8 cellular contexts compared by ENCODE assay signal in genomic region chr16:47144559-47144877, GRCh38. TPM values are rescaled to one million over a fixed set of nuclear protein-coding genes. Genes with fewer than 3 reads are reported as not detected.
DNase-seq lines count a peak whose midpoint lies in the region; ATAC-seq and TF ChIP-seq lines count a peak whose summit lies in the region.

No MANE protein-coding gene starts in this region.

- no peaks in the 10 kb centered on the region for H3K27me3 Mint-ChIP-seq in stimulated activated memory B cell treated with anti-CD40 and anti-IgM and Interleukin-4, amounts not matched to agents 10 μg/mL and 1 μg/mL and 100 μg/mL, for 72 hours

- peak overlapping the region; percentile 71 for H2AFZ ChIP-seq in hepatocyte

- H3K4me1 ChIP-seq in hepatocyte (ENCODE audit: insufficient read depth) = no peaks in the 10 kb centered on the region

- peak overlapping the region; percentile 84 for H3K4me2 ChIP-seq in hepatocyte

- no peak for ATAC-seq in stimulated activated memory B cell treated with anti-CD40 and anti-IgM and Interleukin-4, amounts not matched to agents 10 μg/mL and 1 μg/mL and 100 μg/mL, for 72 hours

- H3K4me1 Mint-ChIP-seq in stimulated activated memory B cell treated with anti-CD40 and anti-IgM and Interleukin-4, amounts not matched to agents 10 μg/mL and 1 μg/mL and 100 μg/mL, for 72 hours = peaks cover 20% of the 10 kb centered on the region

- peak; percentile 77 for DNase-seq in DMS53 (lab: John Stamatoyannopoulos, UW)
- DNase-seq in DMS53 treated with DMSO at 0.1 percent for 48 hours (lab: John Stamatoyannopoulos, UW; ENCODE audit: unreplicated experiment) = no peak
- no peak for DNase-seq in hepatocyte (ENCODE audit: low spot score)
- no peak for DNase-seq in superior temporal gyrus (ENCODE audit: extremely low spot score)
- no peak for DNase-seq in ureter (ENCODE audit: low spot score)
- DNase-seq in iPS-NIHi7 (ENCODE audit: extremely low spot score) = no peak

- H3K9me3 Mint-ChIP-seq in stimulated activated memory B cell treated with anti-CD40 and anti-IgM and Interleukin-4, amounts not matched to agents 10 μg/mL and 1 μg/mL and 100 μg/mL, for 72 hours = no peaks in the 10 kb centered on the region

- peak overlapping the region; percentile 69 for H3K27ac Mint-ChIP-seq in stimulated activated memory B cell treated with anti-CD40 and anti-IgM and Interleukin-4, amounts not matched to agents 10 μg/mL and 1 μg/mL and 100 μg/mL, for 72 hours

- no peaks in the 10 kb centered on the region for H3K36me3 Mint-ChIP-seq in stimulated activated memory B cell treated with anti-CD40 and anti-IgM and Interleukin-4, amounts not matched to agents 10 μg/mL and 1 μg/mL and 100 μg/mL, for 72 hours

- H4K20me1 ChIP-seq in hepatocyte (ENCODE audit: insufficient read depth, poor library complexity, severe bottlenecking) = no peaks in the 10 kb centered on the region

- peak overlapping the region; percentile 66 for H3K4me3 ChIP-seq in WI38 (ENCODE audit: low read depth, low read length)
- peak overlapping the region; percentile 41 for H3K4me3 ChIP-seq in hepatocyte

- TF ChIP-seq CTCF in WI38 (IDR thresholded peaks at IDR 0.05; ENCODE audit: low read depth, low read length) (no peak), hepatocyte (IDR thresholded peaks at IDR 0.05; ENCODE audit: poor library complexity) (no peak)

- H3K27me3 ChIP-seq in hepatocyte = peaks cover 11% of the 10 kb centered on the region

- no peaks in the 10 kb centered on the region for H3K9me2 ChIP-seq in hepatocyte (replicated peaks; ENCODE audit: insufficient read depth)

- H3K36me3 ChIP-seq in hepatocyte (replicated peaks; ENCODE audit: insufficient read depth, low read depth) = no peaks in the 10 kb centered on the region

- 22% methylated on average over 10 of the region's 10 CpGs for WGBS in hepatocyte (ENCODE audit: low lambda C conversion rate, missing lambda C conversion rate)

- H3K9me3 ChIP-seq in hepatocyte (ENCODE audit: low read depth) = no peaks in the 10 kb centered on the region

- H3K27ac ChIP-seq in hepatocyte = no peak overlapping the region

- peaks cover 2% of the 10 kb centered on the region for H3K79me2 ChIP-seq in hepatocyte

- H3K4me3 Mint-ChIP-seq in stimulated activated memory B cell treated with anti-CD40 and anti-IgM and Interleukin-4, amounts not matched to agents 10 μg/mL and 1 μg/mL and 100 μg/mL, for 72 hours = peak overlapping the region; percentile 95

RNA-seq across cellular contexts. Expression of gene NETO2, which starts 0.8 kb away (rescaled TPM):
- total RNA-seq in hepatocyte = 11.0 and 15.2 TPM in 2 replicates
- polyA plus RNA-seq in hepatocyte = 7.1 and 7.8 TPM in 2 replicates
- 5.3 TPM for total RNA-seq in ureter
